ENCODE assay signal across 23 cellular contexts in the genomic region with DNA sequence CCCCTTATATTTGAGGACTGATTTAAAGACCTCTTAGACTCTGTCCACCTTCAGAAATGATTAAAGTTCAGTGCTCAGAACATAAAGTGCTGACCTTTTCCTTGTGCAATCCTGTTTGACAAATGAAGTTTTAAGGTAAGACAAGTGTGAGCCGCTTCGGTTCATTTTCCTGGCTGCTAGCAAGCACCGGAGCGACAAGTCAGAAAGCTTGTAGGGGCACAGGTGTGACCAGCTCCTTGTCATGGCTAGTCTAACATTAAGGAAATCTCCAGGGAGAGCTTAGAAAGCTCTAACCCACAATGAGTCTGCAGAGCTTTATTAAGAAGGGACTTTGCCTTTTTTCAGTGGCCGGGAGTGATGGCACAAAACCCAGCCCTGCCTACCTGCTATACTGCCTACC. TPM values are rescaled to one million over a fixed set of nuclear protein-coding genes. Genes with fewer than 3 reads are reported as not detected.
"Had no signal": no experiment of that assay in that cellular context is flagged by ENCODE, and none has a peak within 500 bp of the region (broad histone marks: within the 10 kb centered on the region; RNA-seq: fewer than 3 reads in every experiment).

No MANE protein-coding gene starts in this region.

- H3K9me3 Mint-ChIP-seq: activated naive CD4-positive, alpha-beta T cell treated with anti-CD3 and anti-CD28 coated beads, Interleukin-2, amount 50 U/mL, for 72 hours; brain; dendritic cell treated with granulocyte-macrophage colony-stimulating factor and Interleukin-4, amounts not matched to agents 40 ng/mL and 50 ng/mL, for 4 days had no signal

- H3K4me1 ChIP-seq: upper lobe of right lung had no signal

- H3K36me3 ChIP-seq: gastroesophageal sphincter, heart left ventricle, prostate gland, right atrium auricular region, upper lobe of right lung had no signal

- H3K27me3 ChIP-seq: gastroesophageal sphincter, heart left ventricle, right atrium auricular region, upper lobe of right lung had no signal

- H3K4me3 Mint-ChIP-seq: brain; dendritic cell treated with granulocyte-macrophage colony-stimulating factor and Interleukin-4, amounts not matched to agents 40 ng/mL and 50 ng/mL, for 4 days; naive B cell had no signal

- H3K4me3 ChIP-seq: gastroesophageal sphincter, heart left ventricle, lung, prostate gland, right atrium auricular region, upper lobe of right lung had no signal

- H3K27ac Mint-ChIP-seq: activated naive CD4-positive, alpha-beta T cell treated with anti-CD3 and anti-CD28 coated beads, Interleukin-2, amount 50 U/mL, for 72 hours; dendritic cell treated with granulocyte-macrophage colony-stimulating factor and Interleukin-4, amounts not matched to agents 40 ng/mL and 50 ng/mL, for 4 days had no signal

- H3K9me3 ChIP-seq: gastroesophageal sphincter, heart left ventricle, prostate gland, right atrium auricular region, upper lobe of right lung had no signal

- H3K4me1 Mint-ChIP-seq: naive B cell had no signal

- H3K36me3 Mint-ChIP-seq: activated naive CD4-positive, alpha-beta T cell treated with anti-CD3 and anti-CD28 coated beads, Interleukin-2, amount 50 U/mL, for 72 hours; brain; naive B cell had no signal

- DNase-seq: activated CD4-positive, alpha-beta T cell treated with anti-CD3 and anti-CD28 coated beads, Interleukin-2, amount 50 U/mL, for 1 hour; activated CD4-positive, CD25-positive, alpha-beta regulatory T cell treated with anti-CD3 and anti-CD28 coated beads, Interleukin-2, amount 50 U/mL, for 72 hours; activated gamma-delta T cell treated with Interleukin-2 at 50 U/mL for 16 hours; activated T-cell treated with anti-CD3 and anti-CD28 coated beads, Interleukin-2, amount 50 U/mL, for 1 hour; aorta; effector CD4-positive, alpha-beta T cell; heart left ventricle; islet precursor cell; naive B cell; stimulated activated CD4-positive, alpha-beta T cell treated with anti-CD3 and anti-CD28 coated beads, Interleukin-12 subunit alpha, Interleukin-12 subunit beta, amount 100 ng/mL, for 4 hours; stimulated activated CD4-positive, alpha-beta T cell treated with anti-CD3 and anti-CD28 coated beads, Interleukin-4, amount 100 ng/mL, for 4 hours; stimulated activated naive CD8-positive, alpha-beta T cell treated with anti-CD3 and anti-CD28 coated beads, Interleukin-15, Interleukin-2, amounts not matched to agents 100 U/mL and 50 U/mL, for 24 hours; T-helper 2 cell; upper lobe of right lung had no signal

- H3K27ac ChIP-seq: gastroesophageal sphincter, heart left ventricle, prostate gland, right atrium auricular region, upper lobe of right lung, VCaP had no signal

- ATAC-seq: activated naive CD4-positive, alpha-beta T cell treated with anti-CD3 and anti-CD28 coated beads, Interleukin-2, amount 50 U/mL, for 72 hours; gastroesophageal sphincter; heart left ventricle; left lobe of liver; stimulated activated naive CD8-positive, alpha-beta T cell treated with anti-CD3 and anti-CD28 coated beads, Interleukin-15, Interleukin-2, amounts not matched to agents 100 U/mL and 50 U/mL, for 24 hours; upper lobe of right lung had no signal

RNA-seq across cellular contexts. Expression of a gene that starts 2.3 kb away (rescaled TPM):
- total RNA-seq: activated naive CD4-positive, alpha-beta T cell treated with anti-CD3 and anti-CD28 coated beads, Interleukin-2, amount 50 U/mL, for 72 hours had no signal
